19 cellular contexts compared by ENCODE assay signal in genomic region chr15:84950570-84951111, GRCh38. TPM values are rescaled to one million over a fixed set of nuclear protein-coding genes. Genes with fewer than 3 reads are reported as not detected.
DNase-seq lines count a peak whose midpoint lies in the region; ATAC-seq and TF ChIP-seq lines count a peak whose summit lies in the region.
"Had no signal": no experiment of that assay in that cellular context is flagged by ENCODE, and none has a peak within 500 bp of the region (broad histone marks: within the 10 kb centered on the region; RNA-seq: fewer than 3 reads in every experiment).

No MANE protein-coding gene starts in this region.

- no peak overlapping the region for H4K8ac ChIP-seq in trophoblast cell (ENCODE audit: low read depth, low read length)

- no peak overlapping the region for H3K4ac ChIP-seq in trophoblast cell (ENCODE audit: low read depth, low read length)

- TF ChIP-seq CTCF in chondrocyte (IDR thresholded peaks at IDR 0.05) (no peak), tibial artery (IDR thresholded peaks at IDR 0.05) (no peak), suprapubic skin (IDR thresholded peaks at IDR 0.05) (no peak)

- no peak overlapping the region for H3K9ac ChIP-seq in trophoblast cell (ENCODE audit: low read length)
- H3K9ac ChIP-seq: KMS-11 had no signal

- no peak overlapping the region for H3K18ac ChIP-seq in trophoblast cell (ENCODE audit: low read length)

- H2BK120ac ChIP-seq in trophoblast cell (ENCODE audit: insufficient read depth, low read length, poor library complexity) = no peak overlapping the region

- TF ChIP-seq EP300 in suprapubic skin (IDR thresholded peaks at IDR 0.05) = no peak

- peak; percentile 32 for DNase-seq in OCI-M2 (lab: John Stamatoyannopoulos, UW; ENCODE audit: unreplicated experiment)
- DNase-seq in chondrocyte (ENCODE audit: low spot score) = no peak
- DNase-seq in trophoblast cell = peak; percentile 60 to 83
- no peak for DNase-seq in tibial artery
- no peak for DNase-seq in suprapubic skin (ENCODE audit: low spot score in 2 of 2)
- no peak for DNase-seq in NCI-H345 treated with DMSO at 0.1 percent for 48 hours (lab: John Stamatoyannopoulos, UW; ENCODE audit: unreplicated experiment)
- DNase-seq in effector memory CD8-positive, alpha-beta T cell = no peak
- DNase-seq: CD4-positive, CD25-positive, alpha-beta regulatory T cell; COR-L47; DMS 273 treated with DMSO at 0.1 percent for 48 hours; NCI-H1105; NCI-H146; NCI-H2029; NCI-H2171; NCI-H345; NCI-H524 treated with DMSO at 0.1 percent for 48 hours; NCI-H82; Right ventricle myocardium superior had no signal

- H2AFZ ChIP-seq in trophoblast cell (ENCODE audit: insufficient read depth, low read length, poor library complexity) = peak overlapping the region; percentile 38

- H3K9me3 ChIP-seq in trophoblast cell (ENCODE audit: insufficient read depth, low read depth, low read length) (no peaks in the 10 kb centered on the region), tibial artery (no peaks in the 10 kb centered on the region), suprapubic skin (no peaks in the 10 kb centered on the region)

- TF ChIP-seq POLR2A in suprapubic skin (IDR thresholded peaks at IDR 0.05) = no peak

- WGBS in trophoblast cell (ENCODE audit: extremely low coverage, insufficient coverage, insufficient read length) = no CpG with 5 or more reads among the region's 7 CpGs
- 88% methylated on average over 7 of the region's 7 CpGs for WGBS in suprapubic skin

- H2AK5ac ChIP-seq in trophoblast cell (ENCODE audit: low read length) = no peak overlapping the region

- no peak overlapping the region for H4K12ac ChIP-seq in trophoblast cell (ENCODE audit: low read depth, low read length)

- no peak overlapping the region for H3K23ac ChIP-seq in trophoblast cell (ENCODE audit: low read length)

- H3K9me3 Mint-ChIP-seq in chondrocyte (ENCODE audit: low read depth) = no peaks in the 10 kb centered on the region
- no peaks in the 10 kb centered on the region for H3K9me3 Mint-ChIP-seq in effector memory CD8-positive, alpha-beta T cell
- H3K9me3 Mint-ChIP-seq: CD4-positive, CD25-positive, alpha-beta regulatory T cell had no signal

- no peak for ATAC-seq in effector memory CD8-positive, alpha-beta T cell (replicated peaks)

- no peaks in the 10 kb centered on the region for H3K36me3 Mint-ChIP-seq in chondrocyte (ENCODE audit: low read depth)
- no peaks in the 10 kb centered on the region for H3K36me3 Mint-ChIP-seq in effector memory CD8-positive, alpha-beta T cell (ENCODE audit: insufficient read depth)
- H3K36me3 Mint-ChIP-seq: CD4-positive, CD25-positive, alpha-beta regulatory T cell had no signal

- H3K36me3 ChIP-seq in trophoblast cell (ENCODE audit: control insufficient read depth in 1 of 2, insufficient read depth in 2 of 2, low read length in 2 of 2) = no peaks in the 10 kb centered on the region
- H3K36me3 ChIP-seq in tibial artery = no peaks in the 10 kb centered on the region
- H3K36me3 ChIP-seq in suprapubic skin = no peaks in the 10 kb centered on the region

- intact Hi-C loops in tibial artery (cut with DNase I; ENCODE audit: low total_unique reads) = no loop called here

- no peak overlapping the region for H4K91ac ChIP-seq in trophoblast cell (ENCODE audit: low read depth, low read length)

- H3K27ac Mint-ChIP-seq in chondrocyte (ENCODE audit: unreplicated experiment) = peak overlapping the region; percentile 76
- no peak overlapping the region for H3K27ac Mint-ChIP-seq in effector memory CD8-positive, alpha-beta T cell

- H3K27me3 Mint-ChIP-seq in chondrocyte (ENCODE audit: low read depth) = no peaks in the 10 kb centered on the region
- H3K27me3 Mint-ChIP-seq in effector memory CD8-positive, alpha-beta T cell = peaks cover under 1 to 26% of the 10 kb centered on the region in 2 donors

- H3K14ac ChIP-seq in trophoblast cell (ENCODE audit: low read length) = no peak overlapping the region

- no peak overlapping the region for H2BK5ac ChIP-seq in trophoblast cell (ENCODE audit: low read depth, low read length, poor library complexity)

- no peaks in the 10 kb centered on the region for H3K79me1 ChIP-seq in trophoblast cell (ENCODE audit: low read length)

- H3K4me2 ChIP-seq in trophoblast cell (ENCODE audit: low read length) = no peak overlapping the region
- H3K4me2 ChIP-seq: KMS-11 had no signal

- no peak overlapping the region for H2BK12ac ChIP-seq in trophoblast cell (ENCODE audit: low read length)

- H3K4me3 Mint-ChIP-seq in chondrocyte (ENCODE audit: unreplicated experiment) = no peak overlapping the region
- no peak overlapping the region for H3K4me3 Mint-ChIP-seq in effector memory CD8-positive, alpha-beta T cell
- H3K4me3 Mint-ChIP-seq: CD4-positive, CD25-positive, alpha-beta regulatory T cell had no signal

- H3K27ac ChIP-seq in trophoblast cell (ENCODE audit: low read depth, low read length) (no peak overlapping the region), tibial artery (peak overlapping the region; percentile 49 to 62), suprapubic skin (no peak overlapping the region)
- H3K27ac ChIP-seq: KMS-11 had no signal

- no peaks in the 10 kb centered on the region for H3K79me2 ChIP-seq in trophoblast cell (ENCODE audit: control insufficient read depth, insufficient read depth, low read length, poor library complexity)

- H3K4me1 Mint-ChIP-seq in chondrocyte (ENCODE audit: low read depth) = peaks cover 38% of the 10 kb centered on the region
- no peaks in the 10 kb centered on the region for H3K4me1 Mint-ChIP-seq in effector memory CD8-positive, alpha-beta T cell (ENCODE audit: low read depth in 2 of 2)

- H3K27me3 ChIP-seq in trophoblast cell (ENCODE audit: insufficient read depth, low read length) (no peaks in the 10 kb centered on the region), tibial artery (no peaks in the 10 kb centered on the region), suprapubic skin (no peaks in the 10 kb centered on the region)

- H3K4me1 ChIP-seq in trophoblast cell (ENCODE audit: control insufficient read depth in 1 of 2, insufficient read depth in 2 of 2, low read length in 2 of 2) (peaks cover 0 to 8% of the 10 kb centered on the region in 2 experiments), tibial artery (peaks cover 0 to 47% (median 23%) of the 10 kb centered on the region in 4 donors), suprapubic skin (peaks cover 9% of the 10 kb centered on the region)

- no peak overlapping the region for H3K4me3 ChIP-seq in trophoblast cell (ENCODE audit: low read depth, low read length)
- no peak overlapping the region for H3K4me3 ChIP-seq in tibial artery
- H3K4me3 ChIP-seq in suprapubic skin = no peak overlapping the region

RNA-seq across cellular contexts. Expression of gene PDE8A, which starts 31.0 kb away (rescaled TPM):
- total RNA-seq in chondrocyte = 21.1 to 23.8 TPM (median 22.7 TPM) in 3 replicates
- polyA plus RNA-seq in trophoblast cell (2013) = 16.1 and 17.6 TPM in 2 replicates
- 10 to 100 TPM; 15.3 to 48.5 (median 19.0) TPM for total RNA-seq in suprapubic skin

Comparison
In these comparisons a context has a peak if more than half of its experiments do, and no peak if none do; other contexts are left out.
1. DNase-seq: peak in OCI-M2 (single experiment) and trophoblast cell (2 of 2); none in chondrocyte (single experiment), tibial artery (0 of 2), suprapubic skin (0 of 2), NCI-H345 treated with DMSO at 0.1 percent for 48 hours (single experiment) and effector memory CD8-positive, alpha-beta T cell (0 of 3).
2. H3K27ac ChIP-seq: peak in tibial artery (2 of 2); none in trophoblast cell (single experiment) and suprapubic skin (single experiment).